Comparison of ENCODE assay signal across 14 cellular contexts in the genomic region with DNA sequence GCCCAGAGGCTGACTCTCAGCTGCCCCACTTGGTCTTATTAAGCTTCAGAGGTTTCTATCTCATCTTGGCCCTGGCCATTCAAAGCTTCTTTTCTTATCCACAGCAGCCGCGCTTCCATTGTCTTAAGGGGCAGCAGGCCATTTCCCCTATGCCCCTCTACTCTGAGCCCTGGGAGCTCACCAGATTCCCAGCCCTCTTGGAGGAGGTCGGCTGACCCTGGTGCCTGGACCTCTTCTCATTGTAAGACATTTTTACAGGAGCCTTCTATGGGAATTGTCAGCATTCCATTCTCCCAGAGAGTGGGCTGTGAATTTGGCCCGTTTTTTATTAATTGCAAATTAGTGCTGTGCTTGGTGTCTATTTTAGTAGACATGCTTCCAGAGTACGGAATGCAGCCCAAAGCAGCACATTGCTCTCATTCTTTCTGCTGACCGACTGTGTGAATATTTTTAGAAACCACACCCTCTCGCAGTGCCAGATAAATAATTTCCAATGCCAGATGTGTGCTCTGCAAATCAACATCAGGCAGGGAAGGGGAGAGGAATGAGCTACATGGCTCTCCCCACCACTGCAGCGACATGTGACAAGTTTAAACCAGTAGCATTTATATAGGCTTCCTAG. TPM values are rescaled to one million over a fixed set of nuclear protein-coding genes. Genes with fewer than 3 reads are reported as not detected.
DNase-seq lines count a peak whose midpoint lies in the region; ATAC-seq and TF ChIP-seq lines count a peak whose summit lies in the region.
"Had no signal": no experiment of that assay in that cellular context is flagged by ENCODE, and none has a peak within 500 bp of the region (broad histone marks: within the 10 kb centered on the region; RNA-seq: fewer than 3 reads in every experiment).

No MANE protein-coding gene starts in this region.

- H3K9me3 ChIP-seq in SJCRH30 (replicated peaks), result no peaks in the 10 kb centered on the region
- H3K9me3 ChIP-seq: psoas muscle had no signal

- no peaks in the 10 kb centered on the region; the same call in 1 of the 2 replicates for H3K36me3 ChIP-seq in SJCRH30

- H3K27ac Mint-ChIP-seq in osteocyte (ENCODE audit: unreplicated experiment), result peak overlapping the region; percentile 96
- H3K27ac Mint-ChIP-seq: activated CD4-positive, alpha-beta T cell treated with anti-CD3 and anti-CD28 coated beads, Interleukin-2, amount 10 ng/mL, durations not matched to agents 24 days and 14 days; B cell had no signal

- TF ChIP-seq CTCF in AG04449 (IDR thresholded peaks at IDR 0.05; ENCODE audit: insufficient read depth, low read length, missing control alignments) (no peak), fibroblast of the aortic adventitia (IDR thresholded peaks at IDR 0.05; ENCODE audit: insufficient read depth, low read length) (no peak), osteocyte (IDR thresholded peaks at IDR 0.05) (no peak)

- CTCF ChIA-PET in AG04449 (lab: Yijun Ruan, JAX), result interaction anchor here (1.5 to 2.6 kb wide), 3 partner anchors 10 to 374 kb away, joined by 6 to 9 read pairs (median 6); no protein-coding TSS in a partner anchor

- H3K4me3 ChIP-seq in AG04449 (ENCODE audit: low read depth, low read length) (no peak overlapping the region), SJCRH30 (no peak overlapping the region), fibroblast of the aortic adventitia (ENCODE audit: low read depth, low read length) (no peak overlapping the region)
- H3K4me3 ChIP-seq: GM12878, psoas muscle had no signal

- no peak overlapping the region for H3K4me3 Mint-ChIP-seq in osteocyte (ENCODE audit: unreplicated experiment)
- H3K4me3 Mint-ChIP-seq: activated CD4-positive, alpha-beta T cell treated with anti-CD3 and anti-CD28 coated beads, Interleukin-2, amount 10 ng/mL, durations not matched to agents 24 days and 14 days; B cell had no signal

- H3K36me3 Mint-ChIP-seq in osteocyte (ENCODE audit: unreplicated experiment), result peaks cover 19% of the 10 kb centered on the region

- no peaks in the 10 kb centered on the region for H3K27me3 Mint-ChIP-seq in osteocyte (ENCODE audit: unreplicated experiment)

- no peaks in the 10 kb centered on the region for H3K9me3 Mint-ChIP-seq in osteocyte (ENCODE audit: unreplicated experiment)
- H3K9me3 Mint-ChIP-seq: activated CD4-positive, alpha-beta T cell treated with anti-CD3 and anti-CD28 coated beads, Interleukin-2, amount 10 ng/mL, durations not matched to agents 24 days and 14 days had no signal

- POLR2A ChIA-PET in AG04449 (lab: Yijun Ruan, JAX), result interaction anchor here (1.5 kb wide), 2 partner anchors 50 to 54 kb away, joined by 4 to 5 read pairs; no protein-coding TSS in a partner anchor

- DNase-seq in AG04449 (ENCODE audit: low read depth, low spot score) (peak; percentile 77), SJCRH30 (no peak), fibroblast of the aortic adventitia (ENCODE audit: low read depth) (peak; percentile 90), osteocyte (ENCODE audit: extremely low spot score, unreplicated experiment) (no peak), NCI-H1694 (lab: John Stamatoyannopoulos, UW) (no peak), NCI-H2196 treated with DMSO at 0.1 percent for 48 hours (lab: John Stamatoyannopoulos, UW; ENCODE audit: unreplicated experiment) (no peak)
- DNase-seq in activated effector memory CD4-positive, alpha-beta T cell treated with anti-CD3 and anti-CD28 coated beads, Interleukin-2, amount 50 U/mL, for 16 hours, result no peak
- DNase-seq: activated CD4-positive, alpha-beta T cell treated with anti-CD3 and anti-CD28 coated beads, Interleukin-2, amount 10 ng/mL, durations not matched to agents 24 days and 14 days; NCI-H1092 treated with DMSO at 0.1 percent for 48 hours; psoas muscle; stimulated activated CD8-positive, alpha-beta memory T cell treated with anti-CD3 and anti-CD28 coated beads, Interleukin-4, amount 100 ng/mL, for 48 hours had no signal

- peaks cover 75% of the 10 kb centered on the region for H3K4me1 Mint-ChIP-seq in osteocyte (ENCODE audit: unreplicated experiment)
- H3K4me1 Mint-ChIP-seq: activated CD4-positive, alpha-beta T cell treated with anti-CD3 and anti-CD28 coated beads, Interleukin-2, amount 10 ng/mL, durations not matched to agents 24 days and 14 days; B cell had no signal

- no peaks in the 10 kb centered on the region for H3K27me3 ChIP-seq in SJCRH30

- no peak for ATAC-seq in GM18867 (IDR thresholded peaks at IDR 0.05; ENCODE audit: unreplicated experiment)
- ATAC-seq: GM12878 had no signal

- peaks cover 56% of the 10 kb centered on the region for H3K4me1 ChIP-seq in SJCRH30

- peak overlapping the region; percentile 86; the same call in 1 of the 2 replicates for H3K27ac ChIP-seq in SJCRH30
- H3K27ac ChIP-seq: psoas muscle had no signal

RNA-seq across cellular contexts. Expression of gene NUAK1, which starts 58.5 kb away (rescaled TPM):
- total RNA-seq in SJCRH30 (2014; rRNA removed; shearing (Covaris generic)), result 4.0 and 4.4 TPM in 2 replicates
- total RNA-seq in fibroblast of the aortic adventitia (ENCODE audit: low replicate concordance), result 3.0 and 8.3 TPM in 2 replicates
- 20.2 and 21.1 TPM in 2 replicates for total RNA-seq in osteocyte
- total RNA-seq: activated CD4-positive, alpha-beta T cell treated with anti-CD3 and anti-CD28 coated beads, Interleukin-2, amount 10 ng/mL, durations not matched to agents 24 days and 14 days; B cell had no signal

Comparison
In these comparisons a context has a peak if more than half of its experiments do, and no peak if none do; other contexts are left out.
1. DNase-seq: peak in AG04449 (single experiment) and fibroblast of the aortic adventitia (single experiment); none in SJCRH30 (0 of 2), osteocyte (single experiment), activated effector memory CD4-positive, alpha-beta T cell treated with anti-CD3 and anti-CD28 coated beads, Interleukin-2, amount 50 U/mL, for 16 hours (single experiment), NCI-H1694 (single experiment) and NCI-H2196 treated with DMSO at 0.1 percent for 48 hours (single experiment).